15 cellular contexts compared by ENCODE assay signal in the genomic region with DNA sequence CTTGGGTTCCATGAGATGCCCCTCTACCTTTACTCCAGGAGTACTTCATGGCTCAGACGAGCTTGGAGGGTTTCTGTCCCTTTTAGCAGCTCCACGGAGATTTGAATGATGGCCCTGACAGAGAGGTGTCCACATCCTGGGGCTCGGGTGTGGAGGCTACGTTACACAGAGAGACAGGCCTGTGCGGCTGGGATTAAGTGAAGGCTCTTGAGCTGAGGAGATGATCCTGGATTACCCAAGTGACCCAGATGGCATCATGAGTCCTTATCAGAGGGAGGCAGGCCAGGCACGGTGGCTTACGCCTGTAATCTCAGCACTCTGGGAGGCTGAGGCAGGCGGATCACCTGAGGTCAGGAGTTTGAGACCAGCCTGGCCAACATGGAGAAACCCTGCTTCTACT. TPM values are rescaled to one million over a fixed set of nuclear protein-coding genes. Genes with fewer than 3 reads are reported as not detected.
A peak's percentile ranks its signal among the peaks of the same experiment; 100 is the strongest.
DNase-seq lines count a peak whose midpoint lies in the region; ATAC-seq and TF ChIP-seq lines count a peak whose summit lies in the region.
"Had no signal": no experiment of that assay in that cellular context is flagged by ENCODE, and none has a peak within 500 bp of the region (broad histone marks: within the 10 kb centered on the region; RNA-seq: fewer than 3 reads in every experiment).

No MANE protein-coding gene starts in this region.

- no peaks in the 10 kb centered on the region for H3K27me3 ChIP-seq in psoas muscle (ENCODE audit: insufficient read depth in 3 of 3, low read length in 2 of 3)
- H3K27me3 ChIP-seq: BLaER1 had no signal

- H3K36me3 Mint-ChIP-seq in dendritic cell treated with granulocyte-macrophage colony-stimulating factor and Interleukin-4, amounts not matched to agents 40 ng/mL and 50 ng/mL, for 4 days (ENCODE audit: low read depth): peaks cover 100% of the 10 kb centered on the region

- no peaks in the 10 kb centered on the region for H3K9me3 ChIP-seq in psoas muscle
- H3K9me3 ChIP-seq: BLaER1 had no signal

- H3K27ac ChIP-seq in psoas muscle: peak overlapping the region; percentile 99
- H3K27ac ChIP-seq: 22Rv1 had no signal

- peaks cover 76% of the 10 kb centered on the region for H3K4me1 Mint-ChIP-seq in dendritic cell treated with granulocyte-macrophage colony-stimulating factor and Interleukin-4, amounts not matched to agents 40 ng/mL and 50 ng/mL, for 4 days (ENCODE audit: low read depth)
- H3K4me1 Mint-ChIP-seq: H9 had no signal

- H3K27me3 Mint-ChIP-seq in dendritic cell treated with granulocyte-macrophage colony-stimulating factor and Interleukin-4, amounts not matched to agents 40 ng/mL and 50 ng/mL, for 4 days: no peaks in the 10 kb centered on the region
- H3K27me3 Mint-ChIP-seq: IgD-negative memory B cell had no signal

- peaks cover 81% of the 10 kb centered on the region for H3K4me1 ChIP-seq in psoas muscle

- TF ChIP-seq CTCF in psoas muscle (IDR thresholded peaks at IDR 0.05): no peak

- intact Hi-C loops in dendritic cell treated with granulocyte-macrophage colony-stimulating factor and Interleukin-4, amounts not matched to agents 40 ng/mL and 50 ng/mL, for 4 days (cut with micrococcal nuclease): no loop called here
- intact Hi-C loops in psoas muscle (cut with DNase I): loop anchor here (5.0 kb wide), 2 partner anchors 34 to 134 kb away; no protein-coding TSS in a partner anchor

- WGBS in psoas muscle, 3 donors: 83 to 90% (median 88%) methylated on average over 8 of the region's 8 CpGs

- no peak overlapping the region for H3K4me3 Mint-ChIP-seq in dendritic cell treated with granulocyte-macrophage colony-stimulating factor and Interleukin-4, amounts not matched to agents 40 ng/mL and 50 ng/mL, for 4 days
- H3K4me3 Mint-ChIP-seq: H9, IgD-negative memory B cell had no signal

- peaks cover 0 to 40% of the 10 kb centered on the region in 2 donors for H3K36me3 ChIP-seq in psoas muscle (ENCODE audit: insufficient read depth in 1 of 2, low read depth in 1 of 2)

- no peaks in the 10 kb centered on the region for H3K9me3 Mint-ChIP-seq in dendritic cell treated with granulocyte-macrophage colony-stimulating factor and Interleukin-4, amounts not matched to agents 40 ng/mL and 50 ng/mL, for 4 days
- H3K9me3 Mint-ChIP-seq: H9, IgD-negative memory B cell had no signal

- no peak overlapping the region for H3K4me3 ChIP-seq in psoas muscle
- H3K4me3 ChIP-seq: BLaER1 had no signal

- DNase-seq in NCI-H524 (lab: John Stamatoyannopoulos, UW) (peak; percentile 20 to 59), NCI-H524 treated with DMSO at 0.1 percent for 48 hours (lab: John Stamatoyannopoulos, UW) (no peak), NCI-H82 (lab: John Stamatoyannopoulos, UW) (peak; percentile 90), psoas muscle (no peak), T-helper 9 cell (no peak)
- DNase-seq in activated CD4-positive, alpha-beta T cell treated with anti-CD3 and anti-CD28 coated beads, Interleukin-2, amount 50 U/mL, for 4 hours: no peak
- DNase-seq: H9, NCI-H1436 treated with DMSO at 0.1 percent for 48 hours, NCI-H2081, NCI-H510A treated with DMSO at 0.1 percent for 48 hours had no signal

- H3K27ac Mint-ChIP-seq in dendritic cell treated with granulocyte-macrophage colony-stimulating factor and Interleukin-4, amounts not matched to agents 40 ng/mL and 50 ng/mL, for 4 days: peak overlapping the region; percentile 41
- H3K27ac Mint-ChIP-seq: H9, IgD-negative memory B cell had no signal

- ATAC-seq in psoas muscle (no peak), HG02588 (IDR thresholded peaks at IDR 0.05; ENCODE audit: unreplicated experiment) (no peak)

RNA-seq across cellular contexts. Expression of gene DPP9, which starts 12.4 kb away (rescaled TPM):
- total RNA-seq in psoas muscle: 10 to 100 TPM; 55.9 to 97.4 (median 78.6) TPM
- 100 to 1,000 TPM in 2 of 3 donors, 10 to 100 TPM in 1; 64.6 to 138 (median 108) TPM for polyA plus RNA-seq in psoas muscle

RNA-seq across cellular contexts. Expression of gene MYDGF, which starts 41.1 kb away (rescaled TPM):
- total RNA-seq in psoas muscle: 10 to 100 TPM; 11.4 to 24.0 (median 19.1) TPM
- polyA plus RNA-seq in psoas muscle: 100 to 1,000 TPM in 1 of 3 donors, 10 to 100 TPM in 2; 23.9 to 164 (median 40.0) TPM

Comparison
In these comparisons a context has a peak if more than half of its experiments do, and no peak if none do; other contexts are left out.
1. DNase-seq: peak in NCI-H524 (2 of 2) and NCI-H82 (single experiment); none in NCI-H524 treated with DMSO at 0.1 percent for 48 hours (single experiment), psoas muscle (0 of 2), T-helper 9 cell (single experiment) and activated CD4-positive, alpha-beta T cell treated with anti-CD3 and anti-CD28 coated beads, Interleukin-2, amount 50 U/mL, for 4 hours (0 of 2).